ENCODE assay signal across 1 cellular context in the genomic region with DNA sequence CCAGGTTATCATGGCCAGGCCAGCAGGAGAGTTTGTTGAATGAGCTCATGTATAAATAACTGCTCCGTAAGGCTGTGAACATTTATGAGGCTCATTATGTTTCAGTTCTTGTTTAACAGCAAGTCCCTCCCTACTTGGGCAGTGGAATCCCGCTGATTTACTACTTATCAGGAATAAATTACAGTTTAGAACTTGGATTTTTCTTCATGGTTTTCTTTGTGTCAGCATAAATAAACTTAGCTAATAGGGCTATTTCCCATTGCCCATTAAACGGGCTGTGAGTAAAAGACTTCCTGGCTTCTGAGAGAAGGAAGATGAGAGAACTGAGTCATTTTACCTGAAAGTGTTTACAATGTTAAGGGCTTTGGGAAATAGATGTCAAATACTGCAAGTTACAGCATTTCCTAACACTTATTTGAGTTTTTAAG.
TF ChIP-seq lines count a peak whose summit lies in the region.

No MANE protein-coding gene starts in this region.

TF ChIP-seq in HEK293, 187 proteins besides CTCF, POLR2A, EP300 and RAD21 (continued from another document and continues in another):
- TF ChIP-seq, protein P1, sequence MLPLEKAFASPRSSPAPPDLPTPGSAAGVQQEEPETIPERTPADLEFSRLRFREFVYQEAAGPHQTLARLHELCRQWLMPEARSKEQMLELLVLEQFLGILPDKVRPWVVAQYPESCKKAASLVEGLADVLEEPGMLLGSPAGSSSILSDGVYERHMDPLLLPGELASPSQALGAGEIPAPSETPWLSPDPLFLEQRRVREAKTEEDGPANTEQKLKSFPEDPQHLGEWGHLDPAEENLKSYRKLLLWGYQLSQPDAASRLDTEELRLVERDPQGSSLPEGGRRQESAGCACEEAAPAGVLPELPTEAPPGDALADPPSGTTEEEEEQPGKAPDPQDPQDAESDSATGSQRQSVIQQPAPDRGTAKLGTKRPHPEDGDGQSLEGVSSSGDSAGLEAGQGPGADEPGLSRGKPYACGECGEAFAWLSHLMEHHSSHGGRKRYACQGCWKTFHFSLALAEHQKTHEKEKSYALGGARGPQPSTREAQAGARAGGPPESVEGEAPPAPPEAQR (tag by site-specific recombination; IDR thresholded peaks at IDR 0.05) = no peak
- TF ChIP-seq SCRT2 (tag by site-specific recombination; IDR thresholded peaks at IDR 0.05) (0 out of 2 replicates have a peak, but pooled peaks have one; percentile 11), SP7 (tag by site-specific recombination; IDR thresholded peaks at IDR 0.05) (peak; percentile 95), ZNF311 (tag by site-specific recombination; IDR thresholded peaks at IDR 0.05; ENCODE audit: borderline replicate concordance) (no peak), ZNF558 (tag by site-specific recombination; IDR thresholded peaks at IDR 0.05) (peak; percentile 52; the same call in 1 of the 2 replicates), ZNF24 (tag by site-specific recombination; IDR thresholded peaks at IDR 0.05) (peak; percentile 82; the same call in 1 of the 2 replicates), ZNF48 (tag by site-specific recombination; IDR thresholded peaks at IDR 0.05) (no peak), ZNF23 (tag by site-specific recombination; IDR thresholded peaks at IDR 0.05; ENCODE audit: borderline replicate concordance) (no peak), ZNF585B (tag by site-specific recombination; IDR thresholded peaks at IDR 0.05) (no peak), ZNF16 (tag by site-specific recombination; IDR thresholded peaks at IDR 0.05; ENCODE audit: low read depth) (no peak), ZNF473 (tag by site-specific recombination; IDR thresholded peaks at IDR 0.05) (no peak), ZNF791 (tag by site-specific recombination; IDR thresholded peaks at IDR 0.05) (no peak), ZNF391 (tag by site-specific recombination; IDR thresholded peaks at IDR 0.05; ENCODE audit: borderline replicate concordance, low read depth) (peak; percentile 80), ZNF350 (tag by site-specific recombination; IDR thresholded peaks at IDR 0.05) (0 out of 2 replicates have a peak, but pooled peaks have one; percentile 21), KLF9 (tag by site-specific recombination; IDR thresholded peaks at IDR 0.05; ENCODE audit: low read depth) (peak; percentile 33; the same call in 1 of the 2 replicates), ZNF19 (tag by site-specific recombination; IDR thresholded peaks at IDR 0.05; ENCODE audit: low read depth) (peak; percentile 50; the same call in 1 of the 2 replicates), ZFP37 (tag by site-specific recombination; IDR thresholded peaks at IDR 0.05) (0 out of 2 replicates have a peak, but pooled peaks have one; percentile 35), ZBTB1 (tag by site-specific recombination; IDR thresholded peaks at IDR 0.05) (peak; percentile 70), ZNF433 (tag by site-specific recombination; IDR thresholded peaks at IDR 0.05; ENCODE audit: low read depth) (no peak), ZNF394 (tag by site-specific recombination; IDR thresholded peaks at IDR 0.05; ENCODE audit: borderline replicate concordance) (peak; percentile 57; the same call in 1 of the 2 replicates), ZNF221 (tag by site-specific recombination; IDR thresholded peaks at IDR 0.05; ENCODE audit: borderline replicate concordance) (no peak), ZNF155 (tag by site-specific recombination; IDR thresholded peaks at IDR 0.05) (no peak), ZNF514 (tag by site-specific recombination; IDR thresholded peaks at IDR 0.05) (no peak), ZNF112 (tag by site-specific recombination; IDR thresholded peaks at IDR 0.05) (no peak), ZNF776 (tag by site-specific recombination; IDR thresholded peaks at IDR 0.05; ENCODE audit: borderline replicate concordance) (no peak), ZNF548 (tag by site-specific recombination; IDR thresholded peaks at IDR 0.05) (no peak), ZNF837 (tag by site-specific recombination; IDR thresholded peaks at IDR 0.05) (no peak), OSR2 (tag by site-specific recombination; IDR thresholded peaks at IDR 0.05) (peak; percentile 98), ZNF747 (tag by site-specific recombination; IDR thresholded peaks at IDR 0.05) (no peak), MZF1 (tag by site-specific recombination; IDR thresholded peaks at IDR 0.05; ENCODE audit: borderline replicate concordance) (peak; percentile 79; the same call in 1 of the 2 replicates), ZNF416 (tag by site-specific recombination; IDR thresholded peaks at IDR 0.05) (no peak), ZNF792 (tag by site-specific recombination; IDR thresholded peaks at IDR 0.05) (no peak), PRDM1 (tag by site-specific recombination; IDR thresholded peaks at IDR 0.05) (no peak), ZNF132 (tag by site-specific recombination; IDR thresholded peaks at IDR 0.05; ENCODE audit: borderline replicate concordance) (no peak)
- TF ChIP-seq, protein P2, sequence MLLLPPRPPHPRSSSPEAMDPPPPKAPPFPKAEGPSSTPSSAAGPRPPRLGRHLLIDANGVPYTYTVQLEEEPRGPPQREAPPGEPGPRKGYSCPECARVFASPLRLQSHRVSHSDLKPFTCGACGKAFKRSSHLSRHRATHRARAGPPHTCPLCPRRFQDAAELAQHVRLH (tag by site-specific recombination; IDR thresholded peaks at IDR 0.05) = peak; percentile 90
- TF ChIP-seq, protein P3, sequence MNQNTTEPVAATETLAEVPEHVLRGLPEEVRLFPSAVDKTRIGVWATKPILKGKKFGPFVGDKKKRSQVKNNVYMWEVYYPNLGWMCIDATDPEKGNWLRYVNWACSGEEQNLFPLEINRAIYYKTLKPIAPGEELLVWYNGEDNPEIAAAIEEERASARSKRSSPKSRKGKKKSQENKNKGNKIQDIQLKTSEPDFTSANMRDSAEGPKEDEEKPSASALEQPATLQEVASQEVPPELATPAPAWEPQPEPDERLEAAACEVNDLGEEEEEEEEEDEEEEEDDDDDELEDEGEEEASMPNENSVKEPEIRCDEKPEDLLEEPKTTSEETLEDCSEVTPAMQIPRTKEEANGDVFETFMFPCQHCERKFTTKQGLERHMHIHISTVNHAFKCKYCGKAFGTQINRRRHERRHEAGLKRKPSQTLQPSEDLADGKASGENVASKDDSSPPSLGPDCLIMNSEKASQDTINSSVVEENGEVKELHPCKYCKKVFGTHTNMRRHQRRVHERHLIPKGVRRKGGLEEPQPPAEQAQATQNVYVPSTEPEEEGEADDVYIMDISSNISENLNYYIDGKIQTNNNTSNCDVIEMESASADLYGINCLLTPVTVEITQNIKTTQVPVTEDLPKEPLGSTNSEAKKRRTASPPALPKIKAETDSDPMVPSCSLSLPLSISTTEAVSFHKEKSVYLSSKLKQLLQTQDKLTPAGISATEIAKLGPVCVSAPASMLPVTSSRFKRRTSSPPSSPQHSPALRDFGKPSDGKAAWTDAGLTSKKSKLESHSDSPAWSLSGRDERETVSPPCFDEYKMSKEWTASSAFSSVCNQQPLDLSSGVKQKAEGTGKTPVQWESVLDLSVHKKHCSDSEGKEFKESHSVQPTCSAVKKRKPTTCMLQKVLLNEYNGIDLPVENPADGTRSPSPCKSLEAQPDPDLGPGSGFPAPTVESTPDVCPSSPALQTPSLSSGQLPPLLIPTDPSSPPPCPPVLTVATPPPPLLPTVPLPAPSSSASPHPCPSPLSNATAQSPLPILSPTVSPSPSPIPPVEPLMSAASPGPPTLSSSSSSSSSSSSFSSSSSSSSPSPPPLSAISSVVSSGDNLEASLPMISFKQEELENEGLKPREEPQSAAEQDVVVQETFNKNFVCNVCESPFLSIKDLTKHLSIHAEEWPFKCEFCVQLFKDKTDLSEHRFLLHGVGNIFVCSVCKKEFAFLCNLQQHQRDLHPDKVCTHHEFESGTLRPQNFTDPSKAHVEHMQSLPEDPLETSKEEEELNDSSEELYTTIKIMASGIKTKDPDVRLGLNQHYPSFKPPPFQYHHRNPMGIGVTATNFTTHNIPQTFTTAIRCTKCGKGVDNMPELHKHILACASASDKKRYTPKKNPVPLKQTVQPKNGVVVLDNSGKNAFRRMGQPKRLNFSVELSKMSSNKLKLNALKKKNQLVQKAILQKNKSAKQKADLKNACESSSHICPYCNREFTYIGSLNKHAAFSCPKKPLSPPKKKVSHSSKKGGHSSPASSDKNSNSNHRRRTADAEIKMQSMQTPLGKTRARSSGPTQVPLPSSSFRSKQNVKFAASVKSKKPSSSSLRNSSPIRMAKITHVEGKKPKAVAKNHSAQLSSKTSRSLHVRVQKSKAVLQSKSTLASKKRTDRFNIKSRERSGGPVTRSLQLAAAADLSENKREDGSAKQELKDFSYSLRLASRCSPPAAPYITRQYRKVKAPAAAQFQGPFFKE (tag by site-specific recombination; IDR thresholded peaks at IDR 0.05; ENCODE audit: borderline replicate concordance) = no peak
- TF ChIP-seq, protein P4, sequence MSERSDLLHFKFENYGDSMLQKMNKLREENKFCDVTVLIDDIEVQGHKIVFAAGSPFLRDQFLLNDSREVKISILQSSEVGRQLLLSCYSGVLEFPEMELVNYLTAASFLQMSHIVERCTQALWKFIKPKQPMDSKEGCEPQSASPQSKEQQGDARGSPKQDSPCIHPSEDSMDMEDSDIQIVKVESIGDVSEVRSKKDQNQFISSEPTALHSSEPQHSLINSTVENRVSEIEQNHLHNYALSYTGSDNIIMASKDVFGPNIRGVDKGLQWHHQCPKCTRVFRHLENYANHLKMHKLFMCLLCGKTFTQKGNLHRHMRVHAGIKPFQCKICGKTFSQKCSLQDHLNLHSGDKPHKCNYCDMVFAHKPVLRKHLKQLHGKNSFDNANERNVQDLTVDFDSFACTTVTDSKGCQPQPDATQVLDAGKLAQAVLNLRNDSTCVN (tag by site-specific recombination; optimal IDR thresholded peaks at IDR 0.05) = no peak
- TF ChIP-seq, protein P5, sequence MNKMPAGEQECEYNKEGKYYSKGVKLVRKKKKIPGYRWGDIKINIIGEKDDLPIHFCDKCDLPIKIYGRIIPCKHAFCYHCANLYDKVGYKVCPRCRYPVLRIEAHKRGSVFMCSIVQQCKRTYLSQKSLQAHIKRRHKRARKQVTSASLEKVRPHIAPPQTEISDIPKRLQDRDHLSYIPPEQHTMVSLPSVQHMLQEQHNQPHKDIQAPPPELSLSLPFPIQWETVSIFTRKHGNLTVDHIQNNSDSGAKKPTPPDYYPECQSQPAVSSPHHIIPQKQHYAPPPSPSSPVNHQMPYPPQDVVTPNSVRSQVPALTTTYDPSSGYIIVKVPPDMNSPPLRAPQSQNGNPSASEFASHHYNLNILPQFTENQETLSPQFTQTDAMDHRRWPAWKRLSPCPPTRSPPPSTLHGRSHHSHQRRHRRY (tag by site-specific recombination; IDR thresholded peaks at IDR 0.05) = no peak
- TF ChIP-seq, protein P6, sequence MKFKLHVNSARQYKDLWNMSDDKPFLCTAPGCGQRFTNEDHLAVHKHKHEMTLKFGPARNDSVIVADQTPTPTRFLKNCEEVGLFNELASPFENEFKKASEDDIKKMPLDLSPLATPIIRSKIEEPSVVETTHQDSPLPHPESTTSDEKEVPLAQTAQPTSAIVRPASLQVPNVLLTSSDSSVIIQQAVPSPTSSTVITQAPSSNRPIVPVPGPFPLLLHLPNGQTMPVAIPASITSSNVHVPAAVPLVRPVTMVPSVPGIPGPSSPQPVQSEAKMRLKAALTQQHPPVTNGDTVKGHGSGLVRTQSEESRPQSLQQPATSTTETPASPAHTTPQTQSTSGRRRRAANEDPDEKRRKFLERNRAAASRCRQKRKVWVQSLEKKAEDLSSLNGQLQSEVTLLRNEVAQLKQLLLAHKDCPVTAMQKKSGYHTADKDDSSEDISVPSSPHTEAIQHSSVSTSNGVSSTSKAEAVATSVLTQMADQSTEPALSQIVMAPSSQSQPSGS (tag by site-specific recombination; IDR thresholded peaks at IDR 0.05; ENCODE audit: low read depth) = peak; percentile 69
- TF ChIP-seq, protein P7, sequence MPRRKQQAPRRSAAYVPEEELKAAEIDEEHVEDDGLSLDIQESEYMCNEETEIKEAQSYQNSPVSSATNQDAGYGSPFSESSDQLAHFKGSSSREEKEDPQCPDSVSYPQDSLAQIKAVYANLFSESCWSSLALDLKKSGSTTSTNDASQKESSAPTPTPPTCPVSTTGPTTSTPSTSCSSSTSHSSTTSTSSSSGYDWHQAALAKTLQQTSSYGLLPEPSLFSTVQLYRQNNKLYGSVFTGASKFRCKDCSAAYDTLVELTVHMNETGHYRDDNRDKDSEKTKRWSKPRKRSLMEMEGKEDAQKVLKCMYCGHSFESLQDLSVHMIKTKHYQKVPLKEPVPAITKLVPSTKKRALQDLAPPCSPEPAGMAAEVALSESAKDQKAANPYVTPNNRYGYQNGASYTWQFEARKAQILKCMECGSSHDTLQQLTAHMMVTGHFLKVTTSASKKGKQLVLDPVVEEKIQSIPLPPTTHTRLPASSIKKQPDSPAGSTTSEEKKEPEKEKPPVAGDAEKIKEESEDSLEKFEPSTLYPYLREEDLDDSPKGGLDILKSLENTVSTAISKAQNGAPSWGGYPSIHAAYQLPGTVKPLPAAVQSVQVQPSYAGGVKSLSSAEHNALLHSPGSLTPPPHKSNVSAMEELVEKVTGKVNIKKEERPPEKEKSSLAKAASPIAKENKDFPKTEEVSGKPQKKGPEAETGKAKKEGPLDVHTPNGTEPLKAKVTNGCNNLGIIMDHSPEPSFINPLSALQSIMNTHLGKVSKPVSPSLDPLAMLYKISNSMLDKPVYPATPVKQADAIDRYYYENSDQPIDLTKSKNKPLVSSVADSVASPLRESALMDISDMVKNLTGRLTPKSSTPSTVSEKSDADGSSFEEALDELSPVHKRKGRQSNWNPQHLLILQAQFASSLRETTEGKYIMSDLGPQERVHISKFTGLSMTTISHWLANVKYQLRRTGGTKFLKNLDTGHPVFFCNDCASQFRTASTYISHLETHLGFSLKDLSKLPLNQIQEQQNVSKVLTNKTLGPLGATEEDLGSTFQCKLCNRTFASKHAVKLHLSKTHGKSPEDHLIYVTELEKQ (tag by site-specific recombination; IDR thresholded peaks at IDR 0.05; ENCODE audit: borderline replicate concordance) = peak; percentile 83
- TF ChIP-seq, protein P8, sequence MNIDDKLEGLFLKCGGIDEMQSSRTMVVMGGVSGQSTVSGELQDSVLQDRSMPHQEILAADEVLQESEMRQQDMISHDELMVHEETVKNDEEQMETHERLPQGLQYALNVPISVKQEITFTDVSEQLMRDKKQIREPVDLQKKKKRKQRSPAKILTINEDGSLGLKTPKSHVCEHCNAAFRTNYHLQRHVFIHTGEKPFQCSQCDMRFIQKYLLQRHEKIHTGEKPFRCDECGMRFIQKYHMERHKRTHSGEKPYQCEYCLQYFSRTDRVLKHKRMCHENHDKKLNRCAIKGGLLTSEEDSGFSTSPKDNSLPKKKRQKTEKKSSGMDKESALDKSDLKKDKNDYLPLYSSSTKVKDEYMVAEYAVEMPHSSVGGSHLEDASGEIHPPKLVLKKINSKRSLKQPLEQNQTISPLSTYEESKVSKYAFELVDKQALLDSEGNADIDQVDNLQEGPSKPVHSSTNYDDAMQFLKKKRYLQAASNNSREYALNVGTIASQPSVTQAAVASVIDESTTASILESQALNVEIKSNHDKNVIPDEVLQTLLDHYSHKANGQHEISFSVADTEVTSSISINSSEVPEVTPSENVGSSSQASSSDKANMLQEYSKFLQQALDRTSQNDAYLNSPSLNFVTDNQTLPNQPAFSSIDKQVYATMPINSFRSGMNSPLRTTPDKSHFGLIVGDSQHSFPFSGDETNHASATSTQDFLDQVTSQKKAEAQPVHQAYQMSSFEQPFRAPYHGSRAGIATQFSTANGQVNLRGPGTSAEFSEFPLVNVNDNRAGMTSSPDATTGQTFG (tag by site-specific recombination; IDR thresholded peaks at IDR 0.05; ENCODE audit: borderline replicate concordance) = no peak
